ENCODE assay signal across 15 cellular contexts in the genomic region with DNA sequence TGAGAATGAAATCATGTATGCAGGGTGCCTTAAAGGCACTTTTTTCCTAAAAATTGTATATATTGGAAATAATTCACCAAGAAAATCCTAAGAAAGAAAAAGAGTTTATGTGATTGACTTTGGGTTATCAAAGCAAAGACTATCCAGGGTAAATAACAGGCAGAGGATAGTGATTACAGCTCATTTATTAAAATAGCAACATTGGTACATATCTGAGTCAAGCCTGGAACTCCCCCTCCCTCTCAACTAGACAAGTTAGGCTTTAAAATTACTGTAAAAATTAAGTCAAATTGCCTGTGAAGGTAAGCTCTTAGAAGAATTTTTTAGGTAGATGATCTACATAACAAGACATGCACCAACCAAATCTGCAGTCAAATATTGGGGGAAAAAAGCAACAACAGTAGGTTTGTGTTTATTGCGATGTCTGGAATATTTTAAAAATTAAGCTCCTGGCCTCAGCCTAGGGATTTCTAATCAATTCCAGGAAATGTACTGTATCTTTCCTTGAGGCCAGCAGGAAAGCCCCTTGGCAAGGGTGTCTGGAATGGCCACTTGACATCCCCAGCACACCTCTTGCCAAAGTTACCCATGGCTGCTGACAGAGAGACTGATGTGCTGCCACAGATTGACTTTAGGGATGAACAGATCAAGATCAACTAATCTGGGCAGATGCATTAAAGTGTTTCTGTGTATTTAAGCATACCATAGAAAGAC. TPM values are rescaled to one million over a fixed set of nuclear protein-coding genes. Genes with fewer than 3 reads are reported as not detected.
DNase-seq lines count a peak whose midpoint lies in the region; ATAC-seq and TF ChIP-seq lines count a peak whose summit lies in the region.
"Had no signal": no experiment of that assay in that cellular context is flagged by ENCODE, and none has a peak within 500 bp of the region (broad histone marks: within the 10 kb centered on the region; RNA-seq: fewer than 3 reads in every experiment).

No MANE protein-coding gene starts in this region.

- H3K27me3 ChIP-seq in brain microvascular endothelial cell (replicated peaks) (no peaks in the 10 kb centered on the region), PC-3 (ENCODE audit: low read length) (no peaks in the 10 kb centered on the region)
- H3K27me3 ChIP-seq: SJSA1 had no signal

- H4K20me1 ChIP-seq in PC-3 (ENCODE audit: low read length): no peaks in the 10 kb centered on the region

- H3K36me3 Mint-ChIP-seq in activated T-cell treated with anti-CD3 and anti-CD28 coated beads, Interleukin-2, amount 50 U/mL, for 4 hours (ENCODE audit: insufficient read depth): no peaks in the 10 kb centered on the region
- peaks cover 2% of the 10 kb centered on the region for H3K36me3 Mint-ChIP-seq in activated B cell treated with CpG ODN at 0.5 μM for 24 hours (ENCODE audit: low read depth)
- peaks cover 6% of the 10 kb centered on the region for H3K36me3 Mint-ChIP-seq in stimulated activated effector memory CD8-positive, alpha-beta T cell treated with anti-CD3 and anti-CD28 coated beads, Interleukin-12 subunit alpha, Interleukin-12 subunit beta, amount 100 ng/mL, for 72 hours

- BruUV-seq in PC-3 (replicated peaks; lab: Mats Ljungman, UMichigan): no TSS peak

- H2AFZ ChIP-seq in PC-3 (ENCODE audit: low read length): no peak overlapping the region

- H3K9me3 Mint-ChIP-seq in activated T-cell treated with anti-CD3 and anti-CD28 coated beads, Interleukin-2, amount 50 U/mL, for 4 hours: peaks cover 13% of the 10 kb centered on the region
- peaks cover 4% of the 10 kb centered on the region for H3K9me3 Mint-ChIP-seq in activated B cell treated with CpG ODN at 0.5 μM for 24 hours
- H3K9me3 Mint-ChIP-seq in stimulated activated effector memory CD8-positive, alpha-beta T cell treated with anti-CD3 and anti-CD28 coated beads, Interleukin-12 subunit alpha, Interleukin-12 subunit beta, amount 100 ng/mL, for 72 hours: peaks cover 3% of the 10 kb centered on the region

- peak overlapping the region; percentile 58 for H3K4me3 Mint-ChIP-seq in activated T-cell treated with anti-CD3 and anti-CD28 coated beads, Interleukin-2, amount 50 U/mL, for 4 hours
- peak overlapping the region; percentile 36 for H3K4me3 Mint-ChIP-seq in activated B cell treated with CpG ODN at 0.5 μM for 24 hours
- H3K4me3 Mint-ChIP-seq in stimulated activated effector memory CD8-positive, alpha-beta T cell treated with anti-CD3 and anti-CD28 coated beads, Interleukin-12 subunit alpha, Interleukin-12 subunit beta, amount 100 ng/mL, for 72 hours: peak overlapping the region; percentile 67

- no peaks in the 10 kb centered on the region for H3K36me3 ChIP-seq in brain microvascular endothelial cell (replicated peaks)
- H3K36me3 ChIP-seq in PC-3 (ENCODE audit: low read depth, low read length): no peaks in the 10 kb centered on the region; the same call in 1 of the 2 replicates
- H3K36me3 ChIP-seq: SJSA1 had no signal

- TF ChIP-seq CTCF in activated B cell treated with CpG ODN at 0.5 μM for 24 hours (IDR thresholded peaks at IDR 0.05) (no peak), brain microvascular endothelial cell (IDR thresholded peaks at IDR 0.05; ENCODE audit: low read depth, low read length, missing control alignments) (no peak), PC-3 (conservative IDR thresholded peaks at IDR 0.05; ENCODE audit: low read depth, low read length) (no peak)

- no peak overlapping the region for H3K4me2 ChIP-seq in PC-3 (ENCODE audit: low read length)

- peak; percentile 9 for ATAC-seq in activated T-cell treated with anti-CD3 and anti-CD28 coated beads, Interleukin-2, amount 50 U/mL, for 4 hours
- peak; percentile 33 for ATAC-seq in HG02610 (IDR thresholded peaks at IDR 0.05; ENCODE audit: unreplicated experiment)
- no peak for ATAC-seq in activated B cell treated with CpG ODN at 0.5 μM for 24 hours (ENCODE audit: low read depth)
- peak; percentile 22 for ATAC-seq in stimulated activated effector memory CD8-positive, alpha-beta T cell treated with anti-CD3 and anti-CD28 coated beads, Interleukin-12 subunit alpha, Interleukin-12 subunit beta, amount 100 ng/mL, for 72 hours
- no peak for ATAC-seq in PC-3
- no peak for ATAC-seq in HG03565 (IDR thresholded peaks at IDR 0.05; ENCODE audit: unreplicated experiment)

- no peaks in the 10 kb centered on the region for H3K9me3 ChIP-seq in PC-3 (ENCODE audit: low read length)
- H3K9me3 ChIP-seq: SJSA1 had no signal

- H3K4me1 ChIP-seq in PC-3 (ENCODE audit: insufficient read depth, low read length): peaks cover 8% of the 10 kb centered on the region; the same call in 1 of the 2 replicates
- H3K4me1 ChIP-seq: SJSA1 had no signal

- H3K9me2 ChIP-seq in PC-3 (replicated peaks; ENCODE audit: low read length): no peaks in the 10 kb centered on the region

- no peak for DNase-seq in activated T-cell treated with anti-CD3 and anti-CD28 coated beads, Interleukin-2, amount 50 U/mL, for 4 hours
- DNase-seq in activated T-cell treated with anti-CD3 and anti-CD28 coated beads for 4 hours (no peak), activated B cell treated with CpG ODN at 0.5 μM for 24 hours (no peak), brain microvascular endothelial cell (no peak), PC-3 (no peak)
- DNase-seq in stimulated activated effector memory CD8-positive, alpha-beta T cell treated with anti-CD3 and anti-CD28 coated beads, Interleukin-12 subunit alpha, Interleukin-12 subunit beta, amount 100 ng/mL, for 72 hours (ENCODE audit: low spot score in 2 of 2): no peak
- DNase-seq: activated effector memory CD4-positive, alpha-beta T cell treated with Interleukin-2 at 50 U/mL for 16 hours; HCEC 1CT; kidney; NCI-H2029 had no signal

- no peaks in the 10 kb centered on the region for H3K27me3 Mint-ChIP-seq in activated T-cell treated with anti-CD3 and anti-CD28 coated beads, Interleukin-2, amount 50 U/mL, for 4 hours (ENCODE audit: low read depth)
- peaks cover 2% of the 10 kb centered on the region for H3K27me3 Mint-ChIP-seq in activated B cell treated with CpG ODN at 0.5 μM for 24 hours

- H3K27ac ChIP-seq in brain microvascular endothelial cell: no peak overlapping the region
- H3K27ac ChIP-seq in PC-3 (ENCODE audit: low read length): no peak overlapping the region
- H3K27ac ChIP-seq: epithelial cell of prostate, SJSA1, VCaP had no signal

- H3K79me2 ChIP-seq in PC-3 (ENCODE audit: low read length): no peaks in the 10 kb centered on the region

- POLR2A ChIA-PET in activated B cell treated with CpG ODN at 0.5 μM for 24 hours (lab: Charles Lee) (interaction anchor here (0.5 to 1.0 kb wide), 4 partner anchors 13 to 826 kb away, joined by 3 to 9 read pairs (median 4); a partner anchor contains a TSS), PC-3 (lab: Charles Lee; ENCODE audit: unreplicated experiment) (no interaction called here)

- intact Hi-C loops in activated B cell treated with CpG ODN at 0.5 μM for 24 hours (cut with micrococcal nuclease): loop anchor here (5.0 kb wide), 1 partner anchor 336 kb away; no protein-coding TSS in a partner anchor
- intact Hi-C loops in PC-3 (cut with micrococcal nuclease): no loop called here

- no peaks in the 10 kb centered on the region for H3F3A ChIP-seq in PC-3 (ENCODE audit: low read length, unreplicated experiment)

- in situ Hi-C loops in brain microvascular endothelial cell (cut with HindIII; ENCODE audit: low pct_ligation_motif_present, low sequenced_read_pairs): no loop called here

- no peak overlapping the region for H3K4me3 ChIP-seq in brain microvascular endothelial cell (ENCODE audit: low read depth, low read length)
- no peak overlapping the region for H3K4me3 ChIP-seq in PC-3 (ENCODE audit: low read length)
- H3K4me3 ChIP-seq: SJSA1 had no signal

- CTCF ChIA-PET in activated B cell treated with CpG ODN at 0.5 μM for 24 hours (lab: Charles Lee) (interaction anchor here (0.8 kb wide), 1 partner anchor 995 kb away, joined by 3 read pairs; no protein-coding TSS in a partner anchor), PC-3 (lab: Charles Lee) (no interaction called here)

- H3K9ac ChIP-seq in PC-3 (ENCODE audit: low read length): no peak overlapping the region

- peaks cover 60% of the 10 kb centered on the region for H3K4me1 Mint-ChIP-seq in activated T-cell treated with anti-CD3 and anti-CD28 coated beads, Interleukin-2, amount 50 U/mL, for 4 hours (ENCODE audit: low read depth)
- H3K4me1 Mint-ChIP-seq in activated B cell treated with CpG ODN at 0.5 μM for 24 hours: peaks cover 34% of the 10 kb centered on the region
- peaks cover 56% of the 10 kb centered on the region for H3K4me1 Mint-ChIP-seq in stimulated activated effector memory CD8-positive, alpha-beta T cell treated with anti-CD3 and anti-CD28 coated beads, Interleukin-12 subunit alpha, Interleukin-12 subunit beta, amount 100 ng/mL, for 72 hours

- no peak overlapping the region for H3K27ac Mint-ChIP-seq in activated B cell treated with CpG ODN at 0.5 μM for 24 hours
- peak overlapping the region; percentile 87 for H3K27ac Mint-ChIP-seq in stimulated activated effector memory CD8-positive, alpha-beta T cell treated with anti-CD3 and anti-CD28 coated beads, Interleukin-12 subunit alpha, Interleukin-12 subunit beta, amount 100 ng/mL, for 72 hours

RNA-seq across cellular contexts. Expression of a gene that starts 31.2 kb away (rescaled TPM):
- total RNA-seq in activated T-cell treated with anti-CD3 and anti-CD28 coated beads, Interleukin-2, amount 50 U/mL, for 4 hours: 10 to 100 TPM; 72.8 to 92.3 (median 85.3) TPM
- 60.2 and 67.5 TPM in 2 replicates for total RNA-seq in activated B cell treated with CpG ODN at 0.5 μM for 24 hours
- 44.9 and 53.2 TPM in 2 replicates for total RNA-seq in PC-3 (2014; rRNA removed)

Comparison
In these comparisons a context has a peak if more than half of its experiments do, and no peak if none do; other contexts are left out.
1. ATAC-seq: peak in activated T-cell treated with anti-CD3 and anti-CD28 coated beads, Interleukin-2, amount 50 U/mL, for 4 hours (2 of 2), HG02610 (single experiment) and stimulated activated effector memory CD8-positive, alpha-beta T cell treated with anti-CD3 and anti-CD28 coated beads, Interleukin-12 subunit alpha, Interleukin-12 subunit beta, amount 100 ng/mL, for 72 hours (single experiment); none in activated B cell treated with CpG ODN at 0.5 μM for 24 hours (single experiment), PC-3 (single experiment) and HG03565 (single experiment).
2. Peak in every context shown above with its lines, with median percentiles within 50 percentile points of each other: H3K4me3 Mint-ChIP-seq.